In genomic region chr16:81650281-81650680, GRCh38 we compare ENCODE assay signal across 1 cellular context.
TF ChIP-seq lines count a peak whose summit lies in the region.

No MANE protein-coding gene starts in this region.

TF ChIP-seq in GM23338, 12 proteins besides CTCF, POLR2A, EP300 and RAD21 (continued from another document):
- TF ChIP-seq STAT1 (IDR thresholded peaks at IDR 0.05; ENCODE audit: unreplicated experiment) (no peak), EZH2phosphoT487 (IDR thresholded peaks at IDR 0.05; ENCODE audit: unreplicated experiment) (no peak), CREB1 (CRISPR knock-in tag; IDR thresholded peaks at IDR 0.05; ENCODE audit: low read depth) (no peak), NANOG (IDR thresholded peaks at IDR 0.05; ENCODE audit: borderline replicate concordance) (no peak), REST (IDR thresholded peaks at IDR 0.05; ENCODE audit: unreplicated experiment) (no peak), JUNB (IDR thresholded peaks at IDR 0.05; ENCODE audit: unreplicated experiment) (no peak), POLR2AphosphoS5 (IDR thresholded peaks at IDR 0.05; ENCODE audit: low read depth) (no peak), ETS1 (IDR thresholded peaks at IDR 0.05) (no peak)
